Comparison of ENCODE assay signal across 10 cellular contexts in the genomic region with DNA sequence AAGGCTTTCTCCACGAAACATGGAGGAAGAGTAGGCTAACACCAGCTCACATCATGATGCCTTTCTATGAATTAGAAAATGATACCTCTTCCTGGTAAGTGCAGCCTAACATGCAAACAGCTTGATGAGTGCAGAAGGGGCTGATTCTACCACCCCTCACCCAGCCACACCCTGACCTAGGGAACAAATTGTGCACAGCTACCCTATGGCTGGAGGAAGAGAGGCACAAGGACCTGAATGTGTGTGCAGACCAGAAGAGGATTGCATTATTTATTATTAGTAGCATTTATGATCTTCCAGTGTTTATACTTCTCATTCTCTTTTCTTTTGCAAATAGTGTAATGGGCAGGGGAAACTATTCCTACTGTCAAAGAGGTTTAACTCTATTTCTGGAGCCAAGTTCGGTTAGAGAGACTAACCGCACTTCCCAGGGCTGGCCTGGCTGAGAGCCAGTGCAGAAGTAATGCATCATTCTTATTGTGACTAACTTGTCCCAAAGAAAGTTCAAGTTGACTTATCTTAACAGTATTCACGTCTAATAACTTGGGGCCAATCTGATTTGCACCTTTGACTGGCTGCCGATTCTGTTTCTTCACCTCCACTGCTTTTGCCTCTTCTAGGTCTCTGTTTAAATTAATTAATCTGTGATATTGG.
DNase-seq lines count a peak whose midpoint lies in the region; ATAC-seq and TF ChIP-seq lines count a peak whose summit lies in the region.
"Had no signal": no experiment of that assay in that cellular context is flagged by ENCODE, and none has a peak within 500 bp of the region (broad histone marks: within the 10 kb centered on the region; RNA-seq: fewer than 3 reads in every experiment).

No MANE protein-coding gene starts in this region.

- no peaks in the 10 kb centered on the region for H3K27me3 ChIP-seq in uterus

- no peaks in the 10 kb centered on the region for H3K27me3 Mint-ChIP-seq in activated naive CD4-positive, alpha-beta T cell treated with anti-CD3 and anti-CD28 coated beads, Interleukin-2, amount 10 ng/mL, durations not matched to agents 7 days and 5 days
- no peaks in the 10 kb centered on the region for H3K27me3 Mint-ChIP-seq in activated naive CD8-positive, alpha-beta T cell

- no peak overlapping the region for H3K4me3 Mint-ChIP-seq in activated naive CD4-positive, alpha-beta T cell treated with anti-CD3 and anti-CD28 coated beads, Interleukin-2, amount 10 ng/mL, durations not matched to agents 7 days and 5 days
- H3K4me3 Mint-ChIP-seq in activated naive CD8-positive, alpha-beta T cell = peak overlapping the region; percentile 33

- intact Hi-C loops in uterus (cut with DNase I; ENCODE audit: low total_unique reads) = no loop called here

- no peak overlapping the region for H3K27ac Mint-ChIP-seq in activated naive CD4-positive, alpha-beta T cell treated with anti-CD3 and anti-CD28 coated beads, Interleukin-2, amount 10 ng/mL, durations not matched to agents 7 days and 5 days
- peak overlapping the region; percentile 67 for H3K27ac Mint-ChIP-seq in activated naive CD8-positive, alpha-beta T cell

- ATAC-seq in HG03571 (IDR thresholded peaks at IDR 0.05; ENCODE audit: unreplicated experiment) = no peak

- no peaks in the 10 kb centered on the region for H3K36me3 Mint-ChIP-seq in activated naive CD4-positive, alpha-beta T cell treated with anti-CD3 and anti-CD28 coated beads, Interleukin-2, amount 10 ng/mL, durations not matched to agents 7 days and 5 days
- H3K36me3 Mint-ChIP-seq in activated naive CD8-positive, alpha-beta T cell = peaks cover 3% of the 10 kb centered on the region

- DNase-seq in activated naive CD4-positive, alpha-beta T cell treated with Interleukin-2 at 50 U/mL for 16 hours = peak; percentile 4
- DNase-seq in activated naive CD4-positive, alpha-beta T cell treated with anti-CD3 and anti-CD28 coated beads, Interleukin-2, amount 10 ng/mL, durations not matched to agents 7 days and 5 days = no peak
- DNase-seq in midbrain (lab: John Stamatoyannopoulos, UW) = peak; percentile 2
- peak; percentile 42 to 46 for DNase-seq in uterus
- no peak for DNase-seq in NK-92 treated with Interleukin-12 subunit alpha and Interleukin-12 subunit beta, amount 100 ng/mL, for 24 hours (lab: John Stamatoyannopoulos, UW)
- no peak for DNase-seq in NCI-H1417 (lab: John Stamatoyannopoulos, UW)

- no peak overlapping the region for H3K27ac ChIP-seq in uterus
- H3K27ac ChIP-seq: KMS-11, skin epidermis had no signal

- CTCF ChIA-PET in activated naive CD4-positive, alpha-beta T cell treated with anti-CD3 and anti-CD28 coated beads, Interleukin-2, amount 10 ng/mL, durations not matched to agents 7 days and 5 days (lab: Charles Lee) = no interaction called here

- no peaks in the 10 kb centered on the region for H3K4me1 ChIP-seq in uterus

- TF ChIP-seq POLR2A in uterus (IDR thresholded peaks at IDR 0.05) = no peak

- no peak for TF ChIP-seq CTCF in uterus (IDR thresholded peaks at IDR 0.05)

- no peaks in the 10 kb centered on the region for H3K36me3 ChIP-seq in uterus

- H3K9me3 ChIP-seq in uterus = no peaks in the 10 kb centered on the region

- peaks cover 9% of the 10 kb centered on the region for H3K9me3 Mint-ChIP-seq in activated naive CD4-positive, alpha-beta T cell treated with anti-CD3 and anti-CD28 coated beads, Interleukin-2, amount 10 ng/mL, durations not matched to agents 7 days and 5 days
- H3K9me3 Mint-ChIP-seq in activated naive CD8-positive, alpha-beta T cell (ENCODE audit: low read depth) = peaks cover 3% of the 10 kb centered on the region

- no peak overlapping the region for H3K4me3 ChIP-seq in uterus
- H3K4me3 ChIP-seq: skin epidermis had no signal

- peaks cover 2% of the 10 kb centered on the region for H3K4me1 Mint-ChIP-seq in activated naive CD4-positive, alpha-beta T cell treated with anti-CD3 and anti-CD28 coated beads, Interleukin-2, amount 10 ng/mL, durations not matched to agents 7 days and 5 days
- peaks cover 26% of the 10 kb centered on the region for H3K4me1 Mint-ChIP-seq in activated naive CD8-positive, alpha-beta T cell (ENCODE audit: low read depth)

Comparison
In these comparisons a context has a peak if more than half of its experiments do, and no peak if none do; other contexts are left out.
1. DNase-seq: peak in activated naive CD4-positive, alpha-beta T cell treated with Interleukin-2 at 50 U/mL for 16 hours (single experiment), midbrain (single experiment) and uterus (2 of 2); none in activated naive CD4-positive, alpha-beta T cell treated with anti-CD3 and anti-CD28 coated beads, Interleukin-2, amount 10 ng/mL, durations not matched to agents 7 days and 5 days (single experiment), NK-92 treated with Interleukin-12 subunit alpha and Interleukin-12 subunit beta, amount 100 ng/mL, for 24 hours (single experiment) and NCI-H1417 (0 of 3).